Comparison of ENCODE assay signal across 9 cellular contexts in the genomic region with DNA sequence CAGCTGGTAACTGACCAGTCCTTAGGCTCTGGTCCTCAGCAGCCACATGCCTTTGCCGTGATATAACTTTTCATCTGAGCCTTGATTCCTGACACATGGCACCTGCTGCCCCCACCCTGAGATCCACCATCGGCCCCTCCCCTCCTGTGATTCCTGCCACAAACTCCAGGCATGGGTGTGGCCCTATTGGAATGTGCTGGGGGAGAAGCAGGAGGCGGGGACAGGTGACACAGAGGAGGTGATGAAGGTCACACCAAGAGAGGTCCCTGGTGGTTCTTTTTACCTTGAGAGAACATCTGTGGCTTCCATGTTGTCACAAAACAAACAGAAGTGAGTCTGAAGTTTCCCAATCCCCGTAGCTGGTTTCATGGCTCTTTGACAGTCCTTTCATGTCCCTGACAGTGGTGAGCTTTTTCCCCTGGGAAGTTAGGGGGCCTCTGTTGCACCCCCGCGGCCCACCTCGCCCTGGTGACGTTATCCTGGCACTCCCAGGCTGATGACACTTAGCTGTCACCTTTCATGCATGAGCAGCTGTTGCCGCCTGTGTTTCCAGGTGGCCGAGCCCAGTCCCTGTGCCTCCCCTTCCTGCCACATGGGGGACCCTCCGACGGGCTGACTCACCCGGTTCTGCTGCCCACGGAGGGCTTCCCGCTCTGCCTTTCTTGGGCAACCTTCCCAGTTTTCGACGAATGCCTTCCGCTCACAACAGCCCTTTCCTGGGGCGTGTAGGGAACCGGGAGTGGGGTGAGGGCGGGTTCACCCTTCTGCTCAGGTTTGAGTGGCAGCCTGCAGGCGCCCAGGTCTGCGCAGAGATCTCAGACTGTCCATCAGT.
DNase-seq lines count a peak whose midpoint lies in the region; ATAC-seq and TF ChIP-seq lines count a peak whose summit lies in the region.
"Had no signal": no experiment of that assay in that cellular context is flagged by ENCODE, and none has a peak within 500 bp of the region (broad histone marks: within the 10 kb centered on the region; RNA-seq: fewer than 3 reads in every experiment).

No MANE protein-coding gene starts in this region.

- H3K18ac ChIP-seq in neuronal stem cell (ENCODE audit: low read length), result no peak overlapping the region

- H2BK5ac ChIP-seq in neuronal stem cell (ENCODE audit: low read length), result peak overlapping the region; percentile 72

- no peak overlapping the region for H3K4me2 ChIP-seq in neuronal stem cell (ENCODE audit: insufficient read depth, low read length, poor library complexity, severe bottlenecking)

- no peaks in the 10 kb centered on the region for H3K36me3 ChIP-seq in neuronal stem cell (replicated peaks in 1 of 2; ENCODE audit: control insufficient read depth in 2 of 2, insufficient read depth in 2 of 2, low read length in 2 of 2)

- no peak overlapping the region for H2BK12ac ChIP-seq in neuronal stem cell (ENCODE audit: low read length)

- H3K79me1 ChIP-seq in neuronal stem cell (ENCODE audit: low read depth, low read length), result no peaks in the 10 kb centered on the region

- DNase-seq in NCI-H345 (lab: John Stamatoyannopoulos, UW) (peak; percentile 81), ecto neural progenitor cell (ENCODE audit: low spot score) (peak; percentile 65), neuronal stem cell (ENCODE audit: low spot score) (no peak), SKM-1 treated with dmso at 0.1 percent for 144 hours (lab: John Stamatoyannopoulos, UW; ENCODE audit: unreplicated experiment) (no peak), HCEC 1CT (no peak)
- DNase-seq: activated naive CD8-positive, alpha-beta T cell treated with anti-CD3 and anti-CD28 coated beads, Interleukin-2, amount 10 ng/mL, durations not matched to agents 7 days and 5 days had no signal

- no peak overlapping the region for H4K91ac ChIP-seq in neuronal stem cell (ENCODE audit: low read depth, low read length, poor library complexity)

- no peak overlapping the region for H3K27ac ChIP-seq in neuronal stem cell (replicated peaks; ENCODE audit: low read length)

- H3K27me3 ChIP-seq in neuronal stem cell (ENCODE audit: control insufficient read depth in 3 of 3, insufficient read depth in 3 of 3, low read depth in 1 of 3, low read length in 3 of 3), result peaks cover 0 to 18% (median 16%) of the 10 kb centered on the region in 3 experiments

- peak overlapping the region; percentile 8 for H3K23ac ChIP-seq in neuronal stem cell (ENCODE audit: low read depth, low read length, poor library complexity)

- no peak overlapping the region for H2AFZ ChIP-seq in neuronal stem cell (ENCODE audit: low read length)

- H3K9ac ChIP-seq in neuronal stem cell (ENCODE audit: low read depth, low read length, poor library complexity), result no peak overlapping the region

- ATAC-seq in HG03521 (IDR thresholded peaks at IDR 0.05; ENCODE audit: unreplicated experiment) (no peak), GM19324 (IDR thresholded peaks at IDR 0.05; ENCODE audit: low FRiP score, unreplicated experiment) (no peak)

- no peak overlapping the region for H3K4ac ChIP-seq in neuronal stem cell (ENCODE audit: low read length)

- H2AK5ac ChIP-seq in neuronal stem cell (ENCODE audit: low read depth, low read length), result no peak overlapping the region

- H3K9me3 ChIP-seq in neuronal stem cell (replicated peaks in 1 of 2; ENCODE audit: control insufficient read depth in 2 of 2, insufficient read depth in 1 of 2, low read depth in 1 of 2, low read length in 2 of 2), result peaks cover 3 to 16% of the 10 kb centered on the region in 2 donors

- no peak overlapping the region for H2BK120ac ChIP-seq in neuronal stem cell (ENCODE audit: low read depth, low read length)

- H2BK15ac ChIP-seq in neuronal stem cell (ENCODE audit: low read length), result no peak overlapping the region

- no peak overlapping the region for H3K14ac ChIP-seq in neuronal stem cell (ENCODE audit: low read length)

- H3K4me3 ChIP-seq in neuronal stem cell (ENCODE audit: low read length in 2 of 2), result no peak overlapping the region

- no peaks in the 10 kb centered on the region for H3K4me1 ChIP-seq in neuronal stem cell (ENCODE audit: control insufficient read depth in 2 of 2, insufficient read depth in 1 of 2, low read depth in 1 of 2, low read length in 2 of 2)

- TF ChIP-seq CTCF in GM12873 (IDR thresholded peaks at IDR 0.05; ENCODE audit: insufficient read depth, low read depth, low read length, missing control alignments), result peak; percentile 30

- no CpG with 5 or more reads among the region's 23 CpGs for WGBS in neuronal stem cell (ENCODE audit: extremely low coverage in 2 of 2, insufficient read length in 2 of 2, insufficient replicate concordance in 1 of 2), 2 donors

- no peak overlapping the region for H4K8ac ChIP-seq in neuronal stem cell (ENCODE audit: low read depth, low read length)

Comparison
In these comparisons a context has a peak if more than half of its experiments do, and no peak if none do; other contexts are left out.
1. DNase-seq: peak in NCI-H345 (single experiment) and ecto neural progenitor cell (single experiment); none in neuronal stem cell (single experiment), SKM-1 treated with dmso at 0.1 percent for 144 hours (single experiment) and HCEC 1CT (single experiment).